Comparison of ENCODE assay signal across 22 cellular contexts in genomic region chr2:72581560-72582181, GRCh38.
DNase-seq lines count a peak whose midpoint lies in the region; ATAC-seq, FAIRE-seq and TF ChIP-seq lines count a peak whose summit lies in the region.
"Had no signal": no experiment of that assay in that cellular context is flagged by ENCODE, and none has a peak within 500 bp of the region (broad histone marks: within the 10 kb centered on the region; RNA-seq: fewer than 3 reads in every experiment).

No MANE protein-coding gene starts in this region.

- H3K36me3 Mint-ChIP-seq in Caco-2 (ENCODE audit: insufficient read depth, unreplicated experiment) = no peaks in the 10 kb centered on the region

- no peaks in the 10 kb centered on the region for H3K27me3 ChIP-seq in Caco-2 (replicated peaks; ENCODE audit: control insufficient read depth, insufficient read depth, low read length)
- no peaks in the 10 kb centered on the region for H3K27me3 ChIP-seq in small intestine (ENCODE audit: control insufficient read depth in 2 of 2, insufficient read depth in 2 of 2, low read length in 2 of 2)
- H3K27me3 ChIP-seq: esophagus squamous epithelium, heart left ventricle, transverse colon had no signal

- FAIRE-seq in RCC 7860 (lab: Jason Lieb, UNC) = no peak
- no peak for FAIRE-seq in small intestine (lab: Jason Lieb, UNC)
- FAIRE-seq: kidney had no signal

- TF ChIP-seq CTCF in Caco-2 (IDR thresholded peaks at IDR 0.05; ENCODE audit: insufficient read depth in 1 of 2, low read depth in 1 of 2, low read length in 1 of 2, severe bottlenecking in 1 of 2, unreplicated experiment in 1 of 2) (peak in 1 of 2 experiments; percentile 26), astrocyte of the spinal cord (IDR thresholded peaks at IDR 0.05; ENCODE audit: low read depth, low read length) (peak; percentile 12)

- no peak overlapping the region for H3K4me3 Mint-ChIP-seq in Caco-2 (ENCODE audit: unreplicated experiment)
- H3K4me3 Mint-ChIP-seq: activated CD4-positive, alpha-beta T cell treated with anti-CD3 and anti-CD28 coated beads, Interleukin-2, amount 10 ng/mL, durations not matched to agents 24 days and 14 days; dendritic cell treated with granulocyte-macrophage colony-stimulating factor and Interleukin-4, amounts not matched to agents 40 ng/mL and 50 ng/mL, for 4 days; stimulated activated memory B cell treated with anti-CD40 and anti-IgM and Interleukin-4, amounts not matched to agents 10 μg/mL and 1 μg/mL and 100 μg/mL, for 72 hours had no signal

- H3K9me3 ChIP-seq in Caco-2 (no peaks in the 10 kb centered on the region), small intestine (ENCODE audit: control insufficient read depth, low read depth) (no peaks in the 10 kb centered on the region)
- H3K9me3 ChIP-seq: esophagus squamous epithelium, transverse colon had no signal

- peak; percentile 24 to 35 for DNase-seq in Caco-2
- peak; percentile 7 for DNase-seq in HT-29 (ENCODE audit: low spot score)
- DNase-seq in astrocyte of the spinal cord (ENCODE audit: low read depth, low spot score) = no peak
- DNase-seq in iPS-NIHi7 (ENCODE audit: extremely low spot score) = peak; percentile 14
- DNase-seq in RCC 7860 (ENCODE audit: low spot score) = no peak
- DNase-seq in small intestine = no peak
- DNase-seq in AG20443 (ENCODE audit: low spot score) = no peak
- DNase-seq: activated CD4-positive, alpha-beta T cell treated with anti-CD3 and anti-CD28 coated beads, Interleukin-2, amount 10 ng/mL, durations not matched to agents 24 days and 14 days; activated CD8-positive, alpha-beta memory T cell treated with anti-CD3 and anti-CD28 coated beads, Interleukin-2, amount 50 U/mL, for 48 hours; activated gamma-delta T cell treated with Interleukin-2 at 50 U/mL for 16 hours; C1 segment of cervical spinal cord; esophagus squamous epithelium; heart left ventricle; kidney; NCI-H1436 treated with DMSO at 0.1 percent for 48 hours; NCI-H345; SIG-M5; stimulated activated CD4-positive, alpha-beta T cell treated with anti-CD3 and anti-CD28 coated beads, Interleukin-12 subunit alpha, Interleukin-12 subunit beta, amount 100 ng/mL, for 4 hours; transverse colon had no signal

- H3K4me3 ChIP-seq in Caco-2 (ENCODE audit: low read depth, low read length) (no peak overlapping the region), astrocyte of the spinal cord (ENCODE audit: low read depth, low read length) (no peak overlapping the region), small intestine (ENCODE audit: low read depth in 1 of 2, low read length in 2 of 2) (no peak overlapping the region)
- H3K4me3 ChIP-seq: esophagus squamous epithelium, heart left ventricle, transverse colon had no signal

- BruUV-seq in Caco-2 (replicated peaks; lab: Mats Ljungman, UMichigan) = no TSS peak

- intact Hi-C loops in Caco-2 (cut with micrococcal nuclease; ENCODE audit: unreplicated experiment) = loop anchor here (2.0 kb wide), 1 partner anchor 163 kb away; no protein-coding TSS in a partner anchor

- no peak overlapping the region for H3K27ac Mint-ChIP-seq in Caco-2 (ENCODE audit: unreplicated experiment)
- H3K27ac Mint-ChIP-seq: activated CD4-positive, alpha-beta T cell treated with anti-CD3 and anti-CD28 coated beads, Interleukin-2, amount 10 ng/mL, durations not matched to agents 24 days and 14 days; dendritic cell treated with granulocyte-macrophage colony-stimulating factor and Interleukin-4, amounts not matched to agents 40 ng/mL and 50 ng/mL, for 4 days; stimulated activated memory B cell treated with anti-CD40 and anti-IgM and Interleukin-4, amounts not matched to agents 10 μg/mL and 1 μg/mL and 100 μg/mL, for 72 hours had no signal

- POLR2A ChIA-PET in Caco-2 (lab: Charles Lee) = no interaction called here

- peaks cover 6% of the 10 kb centered on the region for H3K4me1 Mint-ChIP-seq in Caco-2 (ENCODE audit: low read depth, unreplicated experiment)
- H3K4me1 Mint-ChIP-seq: activated CD4-positive, alpha-beta T cell treated with anti-CD3 and anti-CD28 coated beads, Interleukin-2, amount 10 ng/mL, durations not matched to agents 24 days and 14 days had no signal

- CTCF ChIA-PET in Caco-2 (lab: Charles Lee) = no interaction called here

- H3K9me3 Mint-ChIP-seq in Caco-2 (ENCODE audit: unreplicated experiment) = no peaks in the 10 kb centered on the region
- H3K9me3 Mint-ChIP-seq: activated CD4-positive, alpha-beta T cell treated with anti-CD3 and anti-CD28 coated beads, Interleukin-2, amount 10 ng/mL, durations not matched to agents 24 days and 14 days; dendritic cell treated with granulocyte-macrophage colony-stimulating factor and Interleukin-4, amounts not matched to agents 40 ng/mL and 50 ng/mL, for 4 days; stimulated activated memory B cell treated with anti-CD40 and anti-IgM and Interleukin-4, amounts not matched to agents 10 μg/mL and 1 μg/mL and 100 μg/mL, for 72 hours had no signal

- no peaks in the 10 kb centered on the region for H3K36me3 ChIP-seq in Caco-2 (ENCODE audit: control insufficient read depth, insufficient read depth, low read length)
- H3K36me3 ChIP-seq in small intestine (ENCODE audit: control insufficient read depth in 2 of 2, insufficient read depth in 2 of 2, low read length in 2 of 2) = no peaks in the 10 kb centered on the region
- H3K36me3 ChIP-seq: esophagus squamous epithelium, heart left ventricle, transverse colon had no signal

- H3K27ac ChIP-seq in small intestine (ENCODE audit: low read depth in 1 of 2, low read length in 1 of 2) = no peak overlapping the region
- H3K27ac ChIP-seq: esophagus squamous epithelium, heart left ventricle, transverse colon had no signal

- in situ Hi-C loops in astrocyte of the spinal cord (cut with HindIII; ENCODE audit: low sequenced_read_pairs) = no loop called here

- peaks cover 9% of the 10 kb centered on the region for H3K4me1 ChIP-seq in Caco-2
- no peaks in the 10 kb centered on the region for H3K4me1 ChIP-seq in small intestine (ENCODE audit: control insufficient read depth in 2 of 2, insufficient read depth in 1 of 2, low read depth in 1 of 2, low read length in 1 of 2)

- WGBS in small intestine, 3 donors = 70 to 89% (median 85%) methylated on average over 5 of the region's 5 CpGs

- ATAC-seq in SK-N-SH treated with all-trans-retinoic acid at 6 μM for 48 hours = no peak
- ATAC-seq: heart left ventricle; stimulated activated memory B cell treated with anti-CD40 and anti-IgM and Interleukin-4, amounts not matched to agents 10 μg/mL and 1 μg/mL and 100 μg/mL, for 72 hours had no signal

- H3K27me3 Mint-ChIP-seq in Caco-2 (ENCODE audit: insufficient read depth, unreplicated experiment) = no peaks in the 10 kb centered on the region
- H3K27me3 Mint-ChIP-seq: activated CD4-positive, alpha-beta T cell treated with anti-CD3 and anti-CD28 coated beads, Interleukin-2, amount 10 ng/mL, durations not matched to agents 24 days and 14 days; dendritic cell treated with granulocyte-macrophage colony-stimulating factor and Interleukin-4, amounts not matched to agents 40 ng/mL and 50 ng/mL, for 4 days; stimulated activated memory B cell treated with anti-CD40 and anti-IgM and Interleukin-4, amounts not matched to agents 10 μg/mL and 1 μg/mL and 100 μg/mL, for 72 hours had no signal

TF ChIP-seq in SK-N-SH treated with all-trans-retinoic acid at 6 μM for 48 hours, 23 proteins besides CTCF, POLR2A, EP300 and RAD21:
- TF ChIP-seq ZNF70 (CRISPR knock-in tag; IDR thresholded peaks at IDR 0.05) (no peak), BACH2 (CRISPR knock-in tag; IDR thresholded peaks at IDR 0.05; ENCODE audit: borderline replicate concordance) (no peak), ZFP3 (CRISPR knock-in tag; IDR thresholded peaks at IDR 0.05) (no peak)

Comparison
In these comparisons a context has a peak if more than half of its experiments do, and no peak if none do; other contexts are left out.
1. DNase-seq: peak in Caco-2 (2 of 2), HT-29 (single experiment) and iPS-NIHi7 (single experiment); none in astrocyte of the spinal cord (single experiment), RCC 7860 (single experiment), small intestine (single experiment) and AG20443 (single experiment).